Comparison of ENCODE assay signal across 34 cellular contexts in genomic region chr1:112026501-112026900, GRCh38. TPM values are rescaled to one million over a fixed set of nuclear protein-coding genes. Genes with fewer than 3 reads are reported as not detected.
"Had no signal": no experiment of that assay in that cellular context is flagged by ENCODE, and none has a peak within 500 bp of the region (broad histone marks: within the 10 kb centered on the region; RNA-seq: fewer than 3 reads in every experiment).

No MANE protein-coding gene starts in this region.

- DNase-seq: Karpas-422, Kasumi-1, MM.1S, MV-4-11, NCI-H1048, NCI-H1092, NCI-H1092 treated with DMSO at 0.1 percent for 48 hours, NCI-H1105, NCI-H1105 treated with DMSO at 0.1 percent for 48 hours, NCI-H1417, NCI-H1417 treated with DMSO at 0.1 percent for 48 hours, NCI-H1436, NCI-H1436 treated with DMSO at 0.1 percent for 48 hours, NCI-H1694, NCI-H1694 treated with DMSO at 0.1 percent for 48 hours, NCI-H187, NCI-H187 treated with DMSO at 0.1 percent for 48 hours, NCI-H1930, NCI-H2029, NCI-H2029 treated with DMSO at 0.1 percent for 48 hours, NCI-H2081, NCI-H2081 treated with DMSO at 0.1 percent for 48 hours, NCI-H2171, NCI-H2171 treated with DMSO at 0.1 percent for 48 hours, NCI-H2227 treated with DMSO at 0.1 percent for 48 hours, NCI-H345, NCI-H446, NCI-H446 treated with DMSO at 0.1 percent for 48 hours, NCI-H510A, NCI-H510A treated with DMSO at 0.1 percent for 48 hours, NCI-H524 had no signal

RNA-seq across cellular contexts. Expression of gene KCND3, which starts 37.0 kb away (rescaled TPM):
- total RNA-seq: LHCN-M2, M059J, MCF 10A had no signal
